ENCODE assay signal across 31 cellular contexts in the genomic region with DNA sequence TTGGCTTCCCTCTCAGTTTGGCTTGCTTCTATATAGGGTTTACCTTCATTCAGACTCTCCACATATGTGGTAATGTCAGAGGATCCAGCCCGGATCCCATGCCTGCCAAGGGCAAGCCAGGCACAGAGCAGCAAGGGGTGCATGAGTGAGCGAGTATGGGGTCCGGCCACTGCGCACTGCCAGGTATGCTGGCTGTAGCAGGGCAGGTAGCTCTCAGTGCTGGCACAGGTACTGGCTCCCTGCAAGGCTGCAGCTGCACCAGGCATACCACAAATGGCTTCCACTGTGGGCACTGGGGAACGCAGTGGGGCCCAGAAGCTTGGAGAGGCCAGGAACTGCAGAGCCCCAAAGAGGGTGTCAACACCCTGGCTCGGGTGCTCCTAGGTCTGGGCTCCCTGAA.
"Had no signal": no experiment of that assay in that cellular context is flagged by ENCODE, and none has a peak within 500 bp of the region (broad histone marks: within the 10 kb centered on the region; RNA-seq: fewer than 3 reads in every experiment).

No MANE protein-coding gene starts in this region.

- H3K27ac ChIP-seq: ascending aorta, body of pancreas, Peyer's patch, RWPE1, VCaP had no signal

- DNase-seq: activated CD4-positive, alpha-beta memory T cell treated with anti-CD3 and anti-CD28 coated beads, Interleukin-2, amount 10 ng/mL, durations not matched to agents 7 days and 5 days; activated CD4-positive, alpha-beta T cell treated with anti-CD3 and anti-CD28 coated beads, Interleukin-2, amount 10 ng/mL, durations not matched to agents 7 days and 5 days; activated CD4-positive, CD25-positive, alpha-beta regulatory T cell; activated CD8-positive, alpha-beta memory T cell treated with anti-CD3 and anti-CD28 coated beads, Interleukin-2, amount 50 U/mL, for 4 hours; activated effector memory CD4-positive, alpha-beta T cell treated with anti-CD3 and anti-CD28 coated beads, Interleukin-2, amount 50 U/mL, for 16 hours; activated naive CD4-positive, alpha-beta T cell treated with Interleukin-2 at 50 U/mL for 16 hours; activated naive CD8-positive, alpha-beta T cell treated with anti-CD3 and anti-CD28 coated beads, Interleukin-2, amount 50 U/mL, for 24 hours; amniotic stem cell; body of pancreas; Karpas-422; MM.1S; NCI-H1105 treated with DMSO at 0.1 percent for 48 hours; NCI-H1436 treated with DMSO at 0.1 percent for 48 hours; NCI-H187; NCI-H2081; NCI-H446; NCI-H524; Peyer's patch; SHP77 treated with DMSO at 0.1 percent for 48 hours; T-cell; T-helper 2 cell; T1000 had no signal

- H3K4me1 Mint-ChIP-seq: central memory CD8-positive, alpha-beta T cell; T-cell had no signal

- H3K4me1 ChIP-seq: body of pancreas, Peyer's patch had no signal

- H3K27me3 ChIP-seq: ascending aorta, body of pancreas, Peyer's patch had no signal

- H3K4me3 ChIP-seq: ascending aorta, body of pancreas, K562, Peyer's patch had no signal

- FAIRE-seq: bronchial epithelial cell, K562, TTC549 had no signal

- H3K9me3 ChIP-seq: ascending aorta, body of pancreas, Peyer's patch had no signal

- H3K27ac Mint-ChIP-seq: activated CD4-positive, alpha-beta memory T cell treated with anti-CD3 and anti-CD28 coated beads, Interleukin-2, amount 10 ng/mL, durations not matched to agents 7 days and 5 days; activated CD4-positive, alpha-beta T cell treated with anti-CD3 and anti-CD28 coated beads, Interleukin-2, amount 10 ng/mL, durations not matched to agents 7 days and 5 days; activated naive CD4-positive, alpha-beta T cell treated with anti-CD3 and anti-CD28 coated beads, Interleukin-2, amount 50 U/mL, for 72 hours; activated naive CD8-positive, alpha-beta T cell treated with anti-CD3 and anti-CD28 coated beads, Interleukin-2, amount 50 U/mL, for 24 hours; activated T-helper 1 cell treated with anti-CD3 and anti-CD28 coated beads, Interleukin-12 subunit alpha, Interleukin-12 subunit beta, Interleukin-2, Interleukin-4 antibody, amounts not matched to agents 30 ng/mL and 10 ng/mL and 1 ng/mL, durations not matched to agents 14 hours and 24 hours and 36 hours; T-cell had no signal

- H3K4me3 Mint-ChIP-seq: activated CD4-positive, alpha-beta memory T cell treated with anti-CD3 and anti-CD28 coated beads, Interleukin-2, amount 10 ng/mL, durations not matched to agents 7 days and 5 days; activated CD4-positive, alpha-beta T cell treated with anti-CD3 and anti-CD28 coated beads, Interleukin-2, amount 10 ng/mL, durations not matched to agents 7 days and 5 days; activated naive CD8-positive, alpha-beta T cell treated with anti-CD3 and anti-CD28 coated beads, Interleukin-2, amount 50 U/mL, for 24 hours; activated T-helper 1 cell treated with anti-CD3 and anti-CD28 coated beads, Interleukin-12 subunit alpha, Interleukin-12 subunit beta, Interleukin-2, Interleukin-4 antibody, amounts not matched to agents 30 ng/mL and 10 ng/mL and 1 ng/mL, durations not matched to agents 14 hours and 24 hours and 36 hours; central memory CD8-positive, alpha-beta T cell; T-cell had no signal

- H3K27me3 Mint-ChIP-seq: activated CD4-positive, alpha-beta T cell treated with anti-CD3 and anti-CD28 coated beads, Interleukin-2, amount 10 ng/mL, durations not matched to agents 7 days and 5 days; activated naive CD8-positive, alpha-beta T cell treated with anti-CD3 and anti-CD28 coated beads, Interleukin-2, amount 50 U/mL, for 24 hours had no signal

- ATAC-seq: activated naive CD8-positive, alpha-beta T cell treated with anti-CD3 and anti-CD28 coated beads, Interleukin-2, amount 50 U/mL, for 24 hours; body of pancreas; K562; T-cell had no signal

- H3K36me3 ChIP-seq: Peyer's patch had no signal

- H3K9me3 Mint-ChIP-seq: activated CD4-positive, alpha-beta memory T cell treated with anti-CD3 and anti-CD28 coated beads, Interleukin-2, amount 10 ng/mL, durations not matched to agents 7 days and 5 days; activated CD4-positive, alpha-beta T cell treated with anti-CD3 and anti-CD28 coated beads, Interleukin-2, amount 10 ng/mL, durations not matched to agents 7 days and 5 days; activated naive CD4-positive, alpha-beta T cell treated with anti-CD3 and anti-CD28 coated beads, Interleukin-2, amount 50 U/mL, for 72 hours; activated naive CD8-positive, alpha-beta T cell treated with anti-CD3 and anti-CD28 coated beads, Interleukin-2, amount 50 U/mL, for 24 hours; activated T-helper 1 cell treated with anti-CD3 and anti-CD28 coated beads, Interleukin-12 subunit alpha, Interleukin-12 subunit beta, Interleukin-2, Interleukin-4 antibody, amounts not matched to agents 30 ng/mL and 10 ng/mL and 1 ng/mL, durations not matched to agents 14 hours and 24 hours and 36 hours; central memory CD8-positive, alpha-beta T cell; T-cell had no signal
